27 cellular contexts compared by ENCODE assay signal in genomic region chr5:79023947-79024346, GRCh38. TPM values are rescaled to one million over a fixed set of nuclear protein-coding genes. Genes with fewer than 3 reads are reported as not detected.
"Had no signal": no experiment of that assay in that cellular context is flagged by ENCODE, and none has a peak within 500 bp of the region (broad histone marks: within the 10 kb centered on the region; RNA-seq: fewer than 3 reads in every experiment).

No MANE protein-coding gene starts in this region.

- H3K27ac ChIP-seq: ascending aorta, body of pancreas, WERI-Rb-1 had no signal

- DNase-seq: activated CD4-positive, alpha-beta T cell treated with anti-CD3 and anti-CD28 coated beads for 4 hours; activated CD8-positive, alpha-beta memory T cell treated with anti-CD3 and anti-CD28 coated beads, Interleukin-2, amount 50 U/mL, for 4 hours; activated CD8-positive, alpha-beta T cell treated with anti-CD3 and anti-CD28 coated beads for 36 hours; activated naive CD4-positive, alpha-beta T cell treated with Interleukin-2 at 50 U/mL for 16 hours; activated naive CD8-positive, alpha-beta T cell treated with anti-CD3 and anti-CD28 coated beads, Interleukin-2, amount 50 U/mL, for 24 hours; activated T-cell treated with anti-CD3 and anti-CD28 coated beads, Interleukin-2, amount 50 U/mL, for 72 hours; amniotic stem cell; body of pancreas; central memory CD4-positive, alpha-beta T cell; Karpas-422; MM.1S; NCI-H1105 treated with DMSO at 0.1 percent for 48 hours; NCI-H1436 treated with DMSO at 0.1 percent for 48 hours; NCI-H187; NCI-H446; NCI-H524; PC-3; SHP77 treated with DMSO at 0.1 percent for 48 hours; T-helper 1 cell; WERI-Rb-1 had no signal

- H3K27me3 ChIP-seq: ascending aorta, body of pancreas had no signal

- H3K36me3 ChIP-seq: ascending aorta, WERI-Rb-1 had no signal

- ATAC-seq: activated CD4-positive, CD25-positive, alpha-beta regulatory T cell treated with anti-CD3 and anti-CD28 coated beads, Interleukin-2, amount 50 U/mL, for 24 hours; activated CD8-positive, alpha-beta T cell treated with anti-CD3 and anti-CD28 coated beads for 36 hours; activated naive CD4-positive, alpha-beta T cell treated with anti-CD3 and anti-CD28 coated beads, Interleukin-2, amount 50 U/mL, for 72 hours; activated naive CD8-positive, alpha-beta T cell treated with anti-CD3 and anti-CD28 coated beads, Interleukin-2, amount 50 U/mL, for 24 hours; activated T-cell treated with anti-CD3 and anti-CD28 coated beads, Interleukin-2, amount 50 U/mL, for 72 hours; body of pancreas; PC-3 had no signal

- H3K4me3 ChIP-seq: ascending aorta, body of pancreas had no signal

- H3K9me3 ChIP-seq: ascending aorta, body of pancreas had no signal

RNA-seq across cellular contexts. Expression of gene DMGDH, which starts 45.5 kb away (rescaled TPM):
- total RNA-seq: PC-3; SK-MEL-5; T-helper 2 cell treated with Interferon-gamma antibody and Interleukin-4, amounts not matched to agents 100 ng/mL and 5 ng/mL, for 36 hours had no signal

RNA-seq across cellular contexts. Expression of gene BHMT2, which starts 45.6 kb away (rescaled TPM):
- total RNA-seq: activated CD8-positive, alpha-beta T cell treated with anti-CD3 and anti-CD28 coated beads for 36 hours; activated naive CD4-positive, alpha-beta T cell treated with anti-CD3 and anti-CD28 coated beads, Interleukin-2, amount 50 U/mL, for 72 hours; activated T-cell treated with anti-CD3 and anti-CD28 coated beads, Interleukin-2, amount 50 U/mL, for 72 hours; bronchial epithelial cell; chondrocyte; PC-3; SK-MEL-5; T-helper 2 cell treated with Interferon-gamma antibody and Interleukin-4, amounts not matched to agents 100 ng/mL and 5 ng/mL, for 36 hours had no signal
